1 cellular context compared by ENCODE assay signal in genomic region chr19:2552859-2553258, GRCh38.
TF ChIP-seq lines count a peak whose summit lies in the region.

No MANE protein-coding gene starts in this region.

TF ChIP-seq in GM23338, 12 proteins besides CTCF, POLR2A, EP300 and RAD21 (continued from another document):
- TF ChIP-seq, protein P1, sequence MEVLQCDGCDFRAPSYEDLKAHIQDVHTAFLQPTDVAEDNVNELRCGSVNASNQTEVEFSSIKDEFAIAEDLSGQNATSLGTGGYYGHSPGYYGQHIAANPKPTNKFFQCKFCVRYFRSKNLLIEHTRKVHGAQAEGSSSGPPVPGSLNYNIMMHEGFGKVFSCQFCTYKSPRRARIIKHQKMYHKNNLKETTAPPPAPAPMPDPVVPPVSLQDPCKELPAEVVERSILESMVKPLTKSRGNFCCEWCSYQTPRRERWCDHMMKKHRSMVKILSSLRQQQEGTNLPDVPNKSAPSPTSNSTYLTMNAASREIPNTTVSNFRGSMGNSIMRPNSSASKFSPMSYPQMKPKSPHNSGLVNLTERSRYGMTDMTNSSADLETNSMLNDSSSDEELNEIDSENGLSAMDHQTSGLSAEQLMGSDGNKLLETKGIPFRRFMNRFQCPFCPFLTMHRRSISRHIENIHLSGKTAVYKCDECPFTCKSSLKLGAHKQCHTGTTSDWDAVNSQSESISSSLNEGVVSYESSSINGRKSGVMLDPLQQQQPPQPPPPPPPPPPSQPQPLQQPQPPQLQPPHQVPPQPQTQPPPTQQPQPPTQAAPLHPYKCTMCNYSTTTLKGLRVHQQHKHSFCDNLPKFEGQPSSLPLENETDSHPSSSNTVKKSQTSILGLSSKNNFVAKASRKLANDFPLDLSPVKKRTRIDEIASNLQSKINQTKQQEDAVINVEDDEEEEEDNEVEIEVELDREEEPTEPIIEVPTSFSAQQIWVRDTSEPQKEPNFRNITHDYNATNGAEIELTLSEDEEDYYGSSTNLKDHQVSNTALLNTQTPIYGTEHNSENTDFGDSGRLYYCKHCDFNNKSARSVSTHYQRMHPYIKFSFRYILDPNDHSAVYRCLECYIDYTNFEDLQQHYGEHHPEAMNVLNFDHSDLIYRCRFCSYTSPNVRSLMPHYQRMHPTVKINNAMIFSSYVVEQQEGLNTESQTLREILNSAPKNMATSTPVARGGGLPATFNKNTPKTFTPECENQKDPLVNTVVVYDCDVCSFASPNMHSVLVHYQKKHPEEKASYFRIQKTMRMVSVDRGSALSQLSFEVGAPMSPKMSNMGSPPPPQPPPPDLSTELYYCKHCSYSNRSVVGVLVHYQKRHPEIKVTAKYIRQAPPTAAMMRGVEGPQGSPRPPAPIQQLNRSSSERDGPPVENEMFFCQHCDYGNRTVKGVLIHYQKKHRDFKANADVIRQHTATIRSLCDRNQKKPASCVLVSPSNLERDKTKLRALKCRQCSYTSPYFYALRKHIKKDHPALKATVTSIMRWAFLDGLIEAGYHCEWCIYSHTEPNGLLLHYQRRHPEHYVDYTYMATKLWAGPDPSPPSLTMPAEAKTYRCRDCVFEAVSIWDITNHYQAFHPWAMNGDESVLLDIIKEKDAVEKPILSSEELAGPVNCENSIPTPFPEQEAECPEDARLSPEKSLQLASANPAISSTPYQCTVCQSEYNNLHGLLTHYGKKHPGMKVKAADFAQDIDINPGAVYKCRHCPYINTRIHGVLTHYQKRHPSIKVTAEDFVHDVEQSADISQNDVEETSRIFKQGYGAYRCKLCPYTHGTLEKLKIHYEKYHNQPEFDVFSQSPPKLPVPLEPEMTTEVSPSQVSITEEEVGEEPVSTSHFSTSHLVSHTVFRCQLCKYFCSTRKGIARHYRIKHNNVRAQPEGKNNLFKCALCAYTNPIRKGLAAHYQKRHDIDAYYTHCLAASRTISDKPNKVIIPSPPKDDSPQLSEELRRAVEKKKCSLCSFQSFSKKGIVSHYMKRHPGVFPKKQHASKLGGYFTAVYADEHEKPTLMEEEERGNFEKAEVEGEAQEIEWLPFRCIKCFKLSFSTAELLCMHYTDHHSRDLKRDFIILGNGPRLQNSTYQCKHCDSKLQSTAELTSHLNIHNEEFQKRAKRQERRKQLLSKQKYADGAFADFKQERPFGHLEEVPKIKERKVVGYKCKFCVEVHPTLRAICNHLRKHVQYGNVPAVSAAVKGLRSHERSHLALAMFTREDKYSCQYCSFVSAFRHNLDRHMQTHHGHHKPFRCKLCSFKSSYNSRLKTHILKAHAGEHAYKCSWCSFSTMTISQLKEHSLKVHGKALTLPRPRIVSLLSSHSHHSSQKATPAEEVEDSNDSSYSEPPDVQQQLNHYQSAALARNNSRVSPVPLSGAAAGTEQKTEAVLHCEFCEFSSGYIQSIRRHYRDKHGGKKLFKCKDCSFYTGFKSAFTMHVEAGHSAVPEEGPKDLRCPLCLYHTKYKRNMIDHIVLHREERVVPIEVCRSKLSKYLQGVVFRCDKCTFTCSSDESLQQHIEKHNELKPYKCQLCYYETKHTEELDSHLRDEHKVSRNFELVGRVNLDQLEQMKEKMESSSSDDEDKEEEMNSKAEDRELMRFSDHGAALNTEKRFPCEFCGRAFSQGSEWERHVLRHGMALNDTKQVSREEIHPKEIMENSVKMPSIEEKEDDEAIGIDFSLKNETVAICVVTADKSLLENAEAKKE (CRISPR knock-in tag; IDR thresholded peaks at IDR 0.05): no peak
- TF ChIP-seq ZNF114 (CRISPR knock-in tag; IDR thresholded peaks at IDR 0.05) (no peak), STAT1 (IDR thresholded peaks at IDR 0.05; ENCODE audit: unreplicated experiment) (no peak), JUNB (IDR thresholded peaks at IDR 0.05; ENCODE audit: unreplicated experiment) (no peak)
